In genomic region chr14:104989951-104990303, GRCh38 we compare ENCODE assay signal across 18 cellular contexts. TPM values are rescaled to one million over a fixed set of nuclear protein-coding genes. Genes with fewer than 3 reads are reported as not detected.
DNase-seq lines count a peak whose midpoint lies in the region; ATAC-seq, FAIRE-seq and TF ChIP-seq lines count a peak whose summit lies in the region.
"Had no signal": no experiment of that assay in that cellular context is flagged by ENCODE, and none has a peak within 500 bp of the region (broad histone marks: within the 10 kb centered on the region; RNA-seq: fewer than 3 reads in every experiment).

No MANE protein-coding gene starts in this region.

- H3K4ac ChIP-seq in IMR-90 (ENCODE audit: low read depth, low read length) (no peak overlapping the region), H1 (replicated peaks; ENCODE audit: insufficient read length, low read depth, low read length) (no peak overlapping the region)

- CTCF ChIA-PET in IMR-90 (lab: Yijun Ruan, JAX), result no interaction called here
- CTCF ChIA-PET in H1 (lab: Charles Lee; ENCODE audit: partially characterized antibody), result interaction anchor here (1.0 to 2.8 kb wide), 5 partner anchors 9 to 56 kb away, joined by 3 to 14 read pairs (median 4); no protein-coding TSS in a partner anchor

- DNase-seq in IMR-90, result no peak
- no peak for DNase-seq in H1 (ENCODE audit: low read depth in 1 of 2, low spot score in 2 of 2)
- DNase-seq in nephron progenitor cell, result no peak
- DNase-seq in caudate nucleus (lab: John Stamatoyannopoulos, UW), result no peak
- no peak for DNase-seq in T-helper 2 cell
- no peak for DNase-seq in ACHN
- no peak for DNase-seq in activated CD8-positive, alpha-beta memory T cell treated with anti-CD3 and anti-CD28 coated beads, Interleukin-2, amount 50 U/mL, for 4 hours
- DNase-seq: 8988T; BE2C; CD4-positive, alpha-beta memory T cell; DMS153; DMS79; GF-D8 had no signal

- peaks cover 11% of the 10 kb centered on the region for H3K4me1 Mint-ChIP-seq in nephron progenitor cell

- H3K23ac ChIP-seq in IMR-90 (ENCODE audit: low read depth, low read length), result no peak overlapping the region
- no peak overlapping the region for H3K23ac ChIP-seq in H1 (ENCODE audit: insufficient read length)

- H3K27me3 ChIP-seq in BLaER1 (no peaks in the 10 kb centered on the region), IMR-90 (ENCODE audit: control insufficient read depth, insufficient read depth, low read length) (no peaks in the 10 kb centered on the region), H1 (replicated peaks in 1 of 4; ENCODE audit: control insufficient read depth in 3 of 4, extremely low read depth in 1 of 4, insufficient read depth in 3 of 4, low read length in 3 of 4) (peaks cover 0 to 4% (median under 1%) of the 10 kb centered on the region in 4 experiments; a peak in 3 of 7 replicates)
- H3K27me3 ChIP-seq: BE2C had no signal

- H3K9me3 ChIP-seq in BLaER1, result no peaks in the 10 kb centered on the region
- H3K9me3 ChIP-seq in IMR-90 (ENCODE audit: control insufficient read depth, insufficient read depth, low read length), result no peaks in the 10 kb centered on the region
- H3K9me3 ChIP-seq in H1 (ENCODE audit: insufficient read depth in 2 of 2, low read depth in 1 of 2, low read length in 1 of 2), result peaks cover 0 to 2% of the 10 kb centered on the region in 2 experiments; a peak in 1 of 4 replicates
- H3K9me3 ChIP-seq: BE2C, HAP-1 had no signal

- peaks cover 10% of the 10 kb centered on the region; the same call in 1 of the 2 replicates for H4K20me1 ChIP-seq in BLaER1
- H4K20me1 ChIP-seq in IMR-90 (ENCODE audit: insufficient read depth, low read length), result peaks cover 4% of the 10 kb centered on the region; the same call in 1 of the 2 replicates
- H4K20me1 ChIP-seq in H1 (replicated peaks in 1 of 2; ENCODE audit: control insufficient read depth in 1 of 2, insufficient read depth in 2 of 2, low read length in 2 of 2), result peaks cover 3 to 5% of the 10 kb centered on the region in 2 experiments

- H3K4me1 ChIP-seq in BLaER1 (peaks cover 95% of the 10 kb centered on the region), IMR-90 (ENCODE audit: control insufficient read depth, insufficient read depth, low read length) (peaks cover 3% of the 10 kb centered on the region; the same call in 1 of the 2 replicates), H1 (replicated peaks in 1 of 4; ENCODE audit: control insufficient read depth in 3 of 4, insufficient read depth in 4 of 4, low read length in 3 of 4) (peaks cover 0 to 4% (median 2%) of the 10 kb centered on the region in 4 experiments; a peak in 4 of 7 replicates)
- H3K4me1 ChIP-seq: BE2C, HAP-1 had no signal

- H3K18ac ChIP-seq in IMR-90 (ENCODE audit: low read depth, low read length), result no peak overlapping the region
- no peak overlapping the region for H3K18ac ChIP-seq in H1 (ENCODE audit: extremely low read depth, low read length)

- H4K91ac ChIP-seq in IMR-90 (ENCODE audit: insufficient read depth, low read depth, low read length), result no peak overlapping the region
- H4K91ac ChIP-seq in H1 (replicated peaks; ENCODE audit: insufficient read length, low read length), result no peak overlapping the region

- H3K27me3 Mint-ChIP-seq in nephron progenitor cell (ENCODE audit: low read depth, poor library complexity), result peaks cover 4% of the 10 kb centered on the region

- no peak for TF ChIP-seq CTCF in IMR-90 (conservative IDR thresholded peaks at IDR 0.05; ENCODE audit: low read depth, low read length)
- no peak for TF ChIP-seq CTCF in H1 (IDR thresholded peaks at IDR 0.05; ENCODE audit: control extremely low read depth in 1 of 3, insufficient read depth in 1 of 3, low read depth in 1 of 3, low read length in 3 of 3)
- no peak for TF ChIP-seq CTCF in nephron progenitor cell (IDR thresholded peaks at IDR 0.05)

- H3K9me3 Mint-ChIP-seq in nephron progenitor cell, result no peaks in the 10 kb centered on the region

- no peak for TF ChIP-seq RAD21 in IMR-90 (IDR thresholded peaks at IDR 0.05; ENCODE audit: low read length)
- TF ChIP-seq RAD21 in H1 (IDR thresholded peaks at IDR 0.05 in 1 of 2, conservative IDR thresholded peaks at IDR 0.05 in 1 of 2; ENCODE audit: low read depth in 2 of 2, low read length in 2 of 2), result no peak

- H3K79me1 ChIP-seq in IMR-90 (ENCODE audit: low read depth in 1 of 2, low read length in 2 of 2), result peaks cover 0 to 9% of the 10 kb centered on the region in 2 experiments; a peak in 1 of 4 replicates
- no peaks in the 10 kb centered on the region for H3K79me1 ChIP-seq in H1 (ENCODE audit: low read depth, low read length)

- H2BK20ac ChIP-seq in IMR-90 (ENCODE audit: low read depth, low read length) (no peak overlapping the region), H1 (ENCODE audit: low read length) (no peak overlapping the region)

- no peak overlapping the region for H2AFZ ChIP-seq in IMR-90 (replicated peaks; ENCODE audit: low read length, poor library complexity)
- H2AFZ ChIP-seq in H1 (ENCODE audit: low read length), result no peak overlapping the region

- H3K27ac ChIP-seq in BLaER1 (peak overlapping the region; percentile 92), IMR-90 (ENCODE audit: insufficient read depth, low read length) (no peak overlapping the region), H1 (ENCODE audit: low read depth, low read length) (no peak overlapping the region), caudate nucleus (ENCODE audit: low read depth, low read length) (no peak overlapping the region)

- 0 out of 2 replicates have a peak, but pooled peaks cover 5% of the 10 kb centered on the region for H3K9me1 ChIP-seq in IMR-90 (ENCODE audit: insufficient read depth, low read length)

- no peak overlapping the region for H3K4me3 Mint-ChIP-seq in nephron progenitor cell
- H3K4me3 Mint-ChIP-seq: CD14-positive monocyte had no signal

- H2BK120ac ChIP-seq in IMR-90 (ENCODE audit: low read depth, low read length) (no peak overlapping the region), H1 (replicated peaks; ENCODE audit: low read depth, low read length) (no peak overlapping the region)

- no peak overlapping the region for H4K5ac ChIP-seq in IMR-90 (ENCODE audit: low read depth, low read length)
- no peak overlapping the region for H4K5ac ChIP-seq in H1 (ENCODE audit: insufficient read length, low read depth, low read length)

- H2AK5ac ChIP-seq in IMR-90 (ENCODE audit: low read depth, low read length) (peak overlapping the region; percentile 16; the same call in 1 of the 2 replicates), H1 (ENCODE audit: low read depth, low read length) (no peak overlapping the region)

- peak overlapping the region; percentile 42 for H3K27ac Mint-ChIP-seq in nephron progenitor cell

- no peaks in the 10 kb centered on the region for H3K79me2 ChIP-seq in H1 (ENCODE audit: control insufficient read depth in 1 of 2, insufficient read depth in 2 of 2, low read length in 2 of 2)

- H3K4me2 ChIP-seq in BLaER1 (peak overlapping the region; percentile 100), IMR-90 (ENCODE audit: low read depth, low read length) (no peak overlapping the region), H1 (ENCODE audit: insufficient read depth in 1 of 2, low read depth in 2 of 2, low read length in 2 of 2) (no peak overlapping the region)

- H2BK12ac ChIP-seq in H1 (ENCODE audit: low read depth, low read length), result no peak overlapping the region

- BruUV-seq in IMR-90 (replicated peaks; lab: Mats Ljungman, UMichigan), result no TSS peak

- peaks cover 4% of the 10 kb centered on the region; the same call in 1 of the 2 replicates for H3K23me2 ChIP-seq in H1 (ENCODE audit: low read depth, low read length)

- FAIRE-seq in H1 (lab: Jason Lieb, UNC), result no peak
- FAIRE-seq: GM12878, HepG2 had no signal

- H2AK9ac ChIP-seq in IMR-90 (replicated peaks; ENCODE audit: low read depth, low read length, poor library complexity), result peak overlapping the region; percentile 65

- H3K36me3 Mint-ChIP-seq in nephron progenitor cell (ENCODE audit: low read depth), result peaks cover 26% of the 10 kb centered on the region
- H3K36me3 Mint-ChIP-seq: CD14-positive monocyte; CD4-positive, alpha-beta memory T cell had no signal

- TF ChIP-seq POLR2A in IMR-90 (IDR thresholded peaks at IDR 0.05; ENCODE audit: low read depth, low read length) (no peak), H1 (IDR thresholded peaks at IDR 0.05; ENCODE audit: control extremely low read depth in 1 of 2, low read depth in 2 of 2, low read length in 2 of 2) (no peak)

- TF ChIP-seq EP300 in H1 (IDR thresholded peaks at IDR 0.05; ENCODE audit: borderline replicate concordance in 1 of 2, low read depth in 2 of 2, low read length in 2 of 2), result no peak

- H3K14ac ChIP-seq in IMR-90 (replicated peaks; ENCODE audit: low read depth, low read length), result no peak overlapping the region
- H3K14ac ChIP-seq in H1 (ENCODE audit: insufficient read length), result no peak overlapping the region

- WGBS in IMR-90 (ENCODE audit: extremely low coverage in 2 of 2, insufficient read length in 1 of 2), 2 experiments, result 50% methylated on average over 1 of the region's 7 CpGs; no CpG with 5 or more reads in 1 of the 2 experiments
- WGBS in H1 (ENCODE audit: extremely low coverage in 1 of 2, insufficient coverage in 1 of 2, insufficient read length in 1 of 2, insufficient replicate concordance in 2 of 2, low coverage in 1 of 2, low lambda C conversion rate in 2 of 2, missing lambda C conversion rate in 1 of 2), 2 experiments, result 85% methylated on average over 7 of the region's 7 CpGs; no CpG with 5 or more reads in 1 of the 2 experiments

- ATAC-seq in IMR-90 (ENCODE audit: low read depth), result no peak
- ATAC-seq: GM12878, HepG2 had no signal

- 0 out of 2 replicates have a peak overlapping the region, but pooled peaks have one; percentile 5 for H3K4me3 ChIP-seq in BLaER1
- H3K4me3 ChIP-seq in IMR-90 (ENCODE audit: insufficient read depth, low read depth, low read length), result no peak overlapping the region
- no peak overlapping the region for H3K4me3 ChIP-seq in H1 (ENCODE audit: extremely low read depth in 1 of 4, insufficient read depth in 2 of 4, low read depth in 3 of 4, low read length in 4 of 4)
- H3K4me3 ChIP-seq: GM12878, HAP-1 had no signal

- H2BK15ac ChIP-seq in IMR-90 (ENCODE audit: low read depth, low read length) (no peak overlapping the region), H1 (ENCODE audit: low read length) (no peak overlapping the region)

- POLR2A ChIA-PET in IMR-90 (lab: Charles Lee; ENCODE audit: unreplicated experiment), result no interaction called here
- POLR2A ChIA-PET in H1 (lab: Charles Lee; ENCODE audit: partially characterized antibody), result interaction anchor here (0.6 to 1.8 kb wide), 4 partner anchors 9 to 889 kb away, joined by 4 to 7 read pairs (median 5); partner anchors contain the start of gene CDCA4

- H3K56ac ChIP-seq in IMR-90 (ENCODE audit: extremely low read depth, insufficient read depth, low read length) (no peak overlapping the region), H1 (replicated peaks; ENCODE audit: insufficient read length, low read depth, low read length) (no peak overlapping the region)

- H3K9ac ChIP-seq in BLaER1 (peak overlapping the region; percentile 54), IMR-90 (ENCODE audit: low read depth, low read length) (no peak overlapping the region), H1 (replicated peaks in 1 of 4; ENCODE audit: extremely low read depth in 1 of 4, low read depth in 3 of 4, low read length in 3 of 4) (no peak overlapping the region)

- intact Hi-C loops in IMR-90 (cut with micrococcal nuclease), result no loop called here

- in situ Hi-C loops in IMR-90 (cut with MboI; ENCODE audit: low sequenced_read_pairs) (no loop called here), ACHN (cut with HindIII; ENCODE audit: low pct_ligation_motif_present, low pct_unique_long_range_greater_than_20kb, low sequenced_read_pairs) (no loop called here)

- H4K8ac ChIP-seq in IMR-90 (ENCODE audit: low read depth in 2 of 2, low read length in 2 of 2) (no peak overlapping the region), H1 (ENCODE audit: extremely low read depth, insufficient read depth, low read length) (0 out of 2 replicates have a peak overlapping the region, but pooled peaks have one; percentile 4)

- dilution Hi-C loops in IMR-90 (cut with HindIII; ENCODE audit: low sequenced_read_pairs, unreplicated experiment), result no loop called here

- H2BK5ac ChIP-seq in IMR-90 (ENCODE audit: low read depth, low read length, poor library complexity, severe bottlenecking) (no peak overlapping the region), H1 (ENCODE audit: low read depth, low read length) (no peak overlapping the region)

- H3K36me3 ChIP-seq in BLaER1, result no peaks in the 10 kb centered on the region
- H3K36me3 ChIP-seq in IMR-90 (ENCODE audit: control insufficient read depth, insufficient read depth, low read length), result peaks cover 10% of the 10 kb centered on the region; the same call in 1 of the 2 replicates
- H3K36me3 ChIP-seq in H1 (ENCODE audit: control insufficient read depth in 2 of 4, insufficient read depth in 4 of 4, low read length in 3 of 4), result peaks cover 0 to 4% (median 0%) of the 10 kb centered on the region in 4 experiments; a peak in 2 of 8 replicates
- H3K36me3 ChIP-seq: BE2C, HAP-1 had no signal

RNA-seq across cellular contexts. Expression of gene CLBA1, which starts 4.3 kb away (rescaled TPM):
- total RNA-seq in IMR-90 (2012; rRNA removed), result 2.2 and 2.7 TPM in 2 replicates
- 5.2 and 6.2 TPM in 2 replicates for polyA plus RNA-seq in IMR-90 (2012; rRNA removed)
- 3.5 and 4.0 TPM in 2 replicates for polyA plus RNA-seq in IMR-90 (2012; cell fraction: cytosol; rRNA removed)
- 10.8 and 12.0 TPM in 2 replicates for polyA plus RNA-seq in IMR-90 (2012; cell fraction: nucleus; rRNA removed; ENCODE audit: low replicate concordance)
- 2.1 and 2.4 TPM in 2 replicates for total RNA-seq in H1 (2021; fragmentation: NEBNext Ultra II Directional; extraction: Animal tissue kit (Norgen Biotek cat#: 25700))
- polyA plus RNA-seq in H1 (2011; rRNA removed), result 1.6 and 2.3 TPM in 2 replicates
- polyA plus RNA-seq in H1 (2011; cell fraction: cytosol; rRNA removed), result 3.1 TPM
- 4.8 TPM for polyA plus RNA-seq in H1 (2011; cell fraction: nucleus; rRNA removed)
- 2.8 to 3.4 TPM (median 3.1 TPM) in 4 replicates for polyA plus RNA-seq in H1 (2012, experiment 1 of 2)
- polyA plus RNA-seq in H1 (2012, experiment 2 of 2), result 2.1 TPM
- 2.3 TPM for polyA plus RNA-seq in H1 (2013, experiment 1 of 2)
- 2.6 TPM for polyA plus RNA-seq in H1 (2013, experiment 2 of 2)
- 1.8 TPM in 2 replicates for polyA minus RNA-seq in H1 (2011; rRNA and poly(A)+ RNA removed)
- 3.2 TPM for polyA minus RNA-seq in H1 (2011; cell fraction: cytosol; rRNA and poly(A)+ RNA removed)
- polyA minus RNA-seq in H1 (2011; cell fraction: nucleus; rRNA and poly(A)+ RNA removed), result 2.4 TPM

RNA-seq across cellular contexts. Expression of gene AHNAK2, which starts 11.8 kb away (rescaled TPM):
- total RNA-seq in IMR-90 (2012; rRNA removed), result 6.7 and 7.9 TPM in 2 replicates
- polyA plus RNA-seq in IMR-90 (2012; rRNA removed), result 2.5 and 2.6 TPM in 2 replicates
- polyA plus RNA-seq in IMR-90 (2012; cell fraction: cytosol; rRNA removed), result 0.93 and 1.1 TPM in 2 replicates
- polyA plus RNA-seq in IMR-90 (2012; cell fraction: nucleus; rRNA removed; ENCODE audit: low replicate concordance), result 4.5 and 7.9 TPM in 2 replicates
- total RNA-seq in H1 (2021; fragmentation: NEBNext Ultra II Directional; extraction: Animal tissue kit (Norgen Biotek cat#: 25700)), result 1.5 and 2.0 TPM in 2 replicates
- polyA plus RNA-seq in H1 (2011; rRNA removed), result 0.64 and 0.95 TPM in 2 replicates
- polyA plus RNA-seq in H1 (2011; cell fraction: cytosol; rRNA removed), result 0.67 TPM
- polyA plus RNA-seq in H1 (2011; cell fraction: nucleus; rRNA removed), result 4.3 TPM
- 1.2 to 2.0 TPM (median 1.7 TPM) in 4 replicates for polyA plus RNA-seq in H1 (2012, experiment 1 of 2)
- polyA plus RNA-seq in H1 (2012, experiment 2 of 2), result 0.55 TPM
- polyA plus RNA-seq in H1 (2013, experiment 1 of 2), result 0.99 TPM
- polyA plus RNA-seq in H1 (2013, experiment 2 of 2), result 0.96 TPM
- 3.2 and 4.3 TPM in 2 replicates for polyA minus RNA-seq in H1 (2011; rRNA and poly(A)+ RNA removed)
- 2.9 TPM for polyA minus RNA-seq in H1 (2011; cell fraction: cytosol; rRNA and poly(A)+ RNA removed)
- 4.9 TPM for polyA minus RNA-seq in H1 (2011; cell fraction: nucleus; rRNA and poly(A)+ RNA removed)
- polyA plus RNA-seq: CD4-positive, alpha-beta memory T cell had no signal

RNA-seq across cellular contexts. Expression of gene CDCA4, which starts 31.0 kb away (rescaled TPM):
- total RNA-seq in IMR-90 (2012; rRNA removed), result 17.7 and 19.7 TPM in 2 replicates
- polyA plus RNA-seq in IMR-90 (2012; rRNA removed), result 18.6 and 21.4 TPM in 2 replicates
- polyA plus RNA-seq in IMR-90 (2012; cell fraction: cytosol; rRNA removed), result 17.8 and 18.2 TPM in 2 replicates
- 9.9 and 13.1 TPM in 2 replicates for polyA plus RNA-seq in IMR-90 (2012; cell fraction: nucleus; rRNA removed; ENCODE audit: low replicate concordance)
- 48.6 and 49.9 TPM in 2 replicates for total RNA-seq in H1 (2021; fragmentation: NEBNext Ultra II Directional; extraction: Animal tissue kit (Norgen Biotek cat#: 25700))
- polyA plus RNA-seq in H1 (2011; rRNA removed), result 62.4 and 80.6 TPM in 2 replicates
- 50.8 TPM for polyA plus RNA-seq in H1 (2011; cell fraction: cytosol; rRNA removed)
- polyA plus RNA-seq in H1 (2011; cell fraction: nucleus; rRNA removed), result 39.8 TPM
- 37.3 to 58.6 TPM (median 48.3 TPM) in 4 replicates for polyA plus RNA-seq in H1 (2012, experiment 1 of 2)
- polyA plus RNA-seq in H1 (2012, experiment 2 of 2), result 47.6 TPM
- polyA plus RNA-seq in H1 (2013, experiment 1 of 2), result 33.4 TPM
- polyA plus RNA-seq in H1 (2013, experiment 2 of 2), result 33.4 TPM
- 29.7 and 32.5 TPM in 2 replicates for polyA minus RNA-seq in H1 (2011; rRNA and poly(A)+ RNA removed)
- polyA minus RNA-seq in H1 (2011; cell fraction: cytosol; rRNA and poly(A)+ RNA removed), result 32.9 TPM
- 18.1 TPM for polyA minus RNA-seq in H1 (2011; cell fraction: nucleus; rRNA and poly(A)+ RNA removed)
